ENCODE assay signal across 1 cellular context in the genomic region with DNA sequence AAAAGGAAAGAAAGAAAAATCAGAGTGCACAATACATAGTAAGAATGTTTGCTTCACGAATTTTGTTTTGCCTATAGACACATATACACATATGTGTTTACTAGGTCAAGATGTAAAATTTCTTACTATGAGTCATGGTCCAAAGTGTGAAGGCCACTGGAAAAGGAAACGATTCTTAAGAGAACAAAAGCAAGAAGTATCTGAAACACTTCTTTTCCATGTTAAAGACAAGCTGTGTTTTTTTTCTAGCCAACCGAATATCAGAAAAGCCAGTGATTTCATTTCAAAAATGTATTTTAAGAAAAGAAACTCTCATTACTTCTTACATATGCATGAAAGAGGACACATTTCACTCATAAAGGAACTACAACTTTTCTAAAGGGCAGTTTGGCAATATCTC.
A peak's percentile ranks its signal among the peaks of the same experiment; 100 is the strongest.
TF ChIP-seq lines count a peak whose summit lies in the region.

No MANE protein-coding gene starts in this region.

TF ChIP-seq in HepG2, 621 proteins besides CTCF, POLR2A, EP300 and RAD21:
- no peak for TF ChIP-seq ZKSCAN8 (CRISPR knock-in tag; IDR thresholded peaks at IDR 0.05; ENCODE audit: borderline replicate concordance)
- TF ChIP-seq, protein P1, sequence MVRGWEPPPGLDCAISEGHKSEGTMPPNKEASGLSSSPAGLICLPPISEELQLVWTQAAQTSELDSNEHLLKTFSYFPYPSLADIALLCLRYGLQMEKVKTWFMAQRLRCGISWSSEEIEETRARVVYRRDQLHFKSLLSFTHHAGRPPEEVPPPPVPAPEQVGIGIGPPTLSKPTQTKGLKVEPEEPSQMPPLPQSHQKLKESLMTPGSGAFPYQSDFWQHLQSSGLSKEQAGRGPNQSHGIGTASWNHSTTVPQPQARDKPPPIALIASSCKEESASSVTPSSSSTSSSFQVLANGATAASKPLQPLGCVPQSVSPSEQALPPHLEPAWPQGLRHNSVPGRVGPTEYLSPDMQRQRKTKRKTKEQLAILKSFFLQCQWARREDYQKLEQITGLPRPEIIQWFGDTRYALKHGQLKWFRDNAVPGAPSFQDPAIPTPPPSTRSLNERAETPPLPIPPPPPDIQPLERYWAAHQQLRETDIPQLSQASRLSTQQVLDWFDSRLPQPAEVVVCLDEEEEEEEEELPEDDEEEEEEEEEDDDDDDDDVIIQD (CRISPR knock-in tag; IDR thresholded peaks at IDR 0.05; ENCODE audit: low read depth): 0 out of 2 replicates have a peak, but pooled peaks have one; percentile 16
- TF ChIP-seq FOXP1 (IDR thresholded peaks at IDR 0.05): no peak
- peak; percentile 49; the same call in 1 of the 2 replicates for TF ChIP-seq FOXP1 (CRISPR knock-in tag; IDR thresholded peaks at IDR 0.05)
- TF ChIP-seq ZNF768 (CRISPR knock-in tag; IDR thresholded peaks at IDR 0.05): no peak
